ENCODE assay signal across 8 cellular contexts in genomic region chr6:16136536-16137450, GRCh38. TPM values are rescaled to one million over a fixed set of nuclear protein-coding genes. Genes with fewer than 3 reads are reported as not detected.
A peak's percentile ranks its signal among the peaks of the same experiment; 100 is the strongest.
DNase-seq lines count a peak whose midpoint lies in the region; ATAC-seq, FAIRE-seq and TF ChIP-seq lines count a peak whose summit lies in the region.

No MANE protein-coding gene starts in this region.

- no peak overlapping the region for H3K9ac ChIP-seq in muscle layer of colon (ENCODE audit: low read length)

- intact Hi-C loops in Panc1 (cut with micrococcal nuclease; ENCODE audit: unreplicated experiment): no loop called here

- BruUV-seq in Panc1 (replicated peaks; lab: Mats Ljungman, UMichigan): no TSS peak

- peaks cover 3% of the 10 kb centered on the region for H3K9me3 Mint-ChIP-seq in glutamatergic neuron (ENCODE audit: unreplicated experiment)

- H3K27me3 Mint-ChIP-seq in glutamatergic neuron (ENCODE audit: unreplicated experiment): no peaks in the 10 kb centered on the region

- H3K27me3 ChIP-seq in Panc1 (ENCODE audit: control insufficient read depth, insufficient read depth, low read length) (no peaks in the 10 kb centered on the region), muscle layer of colon (ENCODE audit: control insufficient read depth in 1 of 2, insufficient read depth in 2 of 2, low read length in 2 of 2) (no peaks in the 10 kb centered on the region)

- H3K27ac Mint-ChIP-seq in glutamatergic neuron (ENCODE audit: unreplicated experiment): no peak overlapping the region

- CTCF ChIA-PET in Panc1 (lab: Charles Lee): interaction anchor here (0.6 to 0.8 kb wide), 2 partner anchors 11 to 46 kb away, joined by 5 read pairs; no protein-coding TSS in a partner anchor

- peaks cover 9% of the 10 kb centered on the region; the same call in 1 of the 2 replicates for H3K36me3 ChIP-seq in Panc1 (ENCODE audit: control insufficient read depth, insufficient read depth, low read length)
- H3K36me3 ChIP-seq in muscle layer of colon (ENCODE audit: insufficient read depth, low read length): peaks cover 6% of the 10 kb centered on the region

- POLR2A ChIA-PET in Panc1 (lab: Charles Lee): no interaction called here

- H3K4me1 ChIP-seq in Panc1 (ENCODE audit: control insufficient read depth, insufficient read depth, low read length) (peaks cover 39% of the 10 kb centered on the region), muscle layer of colon (ENCODE audit: insufficient read depth, low read length) (peaks cover 71% of the 10 kb centered on the region)

- H3K4me3 Mint-ChIP-seq in glutamatergic neuron (ENCODE audit: unreplicated experiment): no peak overlapping the region

- in situ Hi-C loops in Panc1 (cut with HindIII; ENCODE audit: low pct_unique_long_range_greater_than_20kb, low sequenced_read_pairs): no loop called here

- H3K27ac ChIP-seq in Panc1 (ENCODE audit: low read length) (no peak overlapping the region), muscle layer of colon (ENCODE audit: low read depth, low read length) (peak overlapping the region; percentile 51)

- no peaks in the 10 kb centered on the region for H3K36me3 Mint-ChIP-seq in glutamatergic neuron (ENCODE audit: unreplicated experiment)

- ATAC-seq in Panc1 (peak; percentile 53; the same call in 1 of the 2 replicates), HG03045 (IDR thresholded peaks at IDR 0.05; ENCODE audit: unreplicated experiment) (no peak)

- H3K9me3 ChIP-seq in Panc1 (ENCODE audit: control insufficient read depth, insufficient read depth, low read depth, low read length): no peaks in the 10 kb centered on the region
- no peaks in the 10 kb centered on the region for H3K9me3 ChIP-seq in muscle layer of colon (ENCODE audit: low read length)

- DNase-seq in GM12891 (ENCODE audit: insufficient read length, low spot score): no peak
- no peak for DNase-seq in Panc1 (ENCODE audit: low read depth, low spot score)
- DNase-seq in astrocyte of the hippocampus (ENCODE audit: low read depth, low spot score): peak; percentile 84
- DNase-seq in urothelium cell line (ENCODE audit: low spot score): peak; percentile 69
- no peak for DNase-seq in NCI-H510A treated with DMSO at 0.1 percent for 48 hours (lab: John Stamatoyannopoulos, UW)
- no peak for DNase-seq in glutamatergic neuron

- TF ChIP-seq CTCF in Panc1 (IDR thresholded peaks at IDR 0.05) (no peak), glutamatergic neuron (IDR thresholded peaks at IDR 0.05; ENCODE audit: partially characterized antibody, unreplicated experiment) (no peak)

- H3K4me1 Mint-ChIP-seq in glutamatergic neuron (ENCODE audit: low read depth, unreplicated experiment): peaks cover 35% of the 10 kb centered on the region

- TF ChIP-seq POLR2A in GM12891 (IDR thresholded peaks at IDR 0.05; ENCODE audit: low read depth, low read length): no peak

- peak; percentile 52 for FAIRE-seq in GM12891 (lab: Jason Lieb, UNC)
- FAIRE-seq in urothelium cell line (lab: Jason Lieb, UNC): no peak

- no peak overlapping the region for H3K4me3 ChIP-seq in Panc1 (ENCODE audit: low read depth in 2 of 2, low read length in 2 of 2)
- peak overlapping the region in 1 of 2 donors; percentile 28 for H3K4me3 ChIP-seq in muscle layer of colon (ENCODE audit: low read depth in 1 of 2, low read length in 2 of 2)

TF ChIP-seq in GM12891, 5 proteins besides CTCF, POLR2A, EP300 and RAD21:
- TF ChIP-seq POU2F2 (IDR thresholded peaks at IDR 0.05; ENCODE audit: low read depth, low read length): peak; percentile 39; the same call in 1 of the 2 replicates
- no peak for TF ChIP-seq PAX5 (IDR thresholded peaks at IDR 0.05; ENCODE audit: insufficient read depth, low read length, severe bottlenecking)
TF ChIP-seq in GM12891: peak in this region for 1.

RNA-seq across cellular contexts. Expression of gene MYLIP, which starts 7.9 kb away (rescaled TPM):
- polyA plus RNA-seq in GM12891 (2012; ENCODE audit: low read depth, missing spikeins): 13.1 TPM
- total RNA-seq in Panc1 (2021; ENCODE audit: unreplicated experiment) (12.7 TPM), glutamatergic neuron (ENCODE audit: unreplicated experiment) (12.9 TPM)
- 8.6 TPM for polyA plus RNA-seq in Panc1 (2012; ENCODE audit: insufficient read length)

Comparison
In these comparisons a context has a peak if more than half of its experiments do, and no peak if none do; other contexts are left out.
1. DNase-seq: peak in astrocyte of the hippocampus (single experiment) and urothelium cell line (single experiment); none in GM12891 (single experiment), Panc1 (single experiment), NCI-H510A treated with DMSO at 0.1 percent for 48 hours (single experiment) and glutamatergic neuron (single experiment).